In the genomic region with DNA sequence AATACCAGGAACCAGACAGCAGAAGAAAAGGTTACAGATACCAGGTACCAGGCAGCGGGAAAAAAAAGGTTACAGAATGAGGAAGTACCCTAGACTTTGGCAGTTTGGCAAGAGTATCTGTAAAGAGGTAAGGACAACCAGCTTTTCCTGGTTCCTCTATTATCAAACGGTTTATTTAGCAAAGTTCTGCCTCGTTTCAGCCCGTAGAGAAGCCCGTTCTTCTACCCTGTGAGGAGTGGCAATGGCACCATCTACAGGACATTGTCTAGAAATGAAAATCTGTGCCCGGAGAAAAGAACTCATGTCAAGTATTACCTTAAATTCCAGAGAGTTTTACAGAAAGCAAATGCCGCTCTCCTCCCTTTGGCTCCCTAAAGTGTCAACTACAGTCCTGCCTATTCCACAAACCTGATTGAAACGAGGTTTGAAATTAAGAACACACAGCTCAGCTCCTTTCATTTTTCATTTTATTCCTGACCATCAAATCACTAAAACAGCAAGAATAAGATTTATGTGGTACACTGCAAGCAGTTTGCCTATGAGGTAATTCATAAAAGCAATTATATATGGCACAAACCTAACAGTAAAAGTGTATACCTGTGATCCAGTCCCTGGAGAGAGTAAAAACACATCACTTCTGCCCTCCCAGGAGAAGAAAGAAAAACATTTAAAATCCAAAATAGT, we compare ENCODE assay signal across 8 cellular contexts.
A peak's percentile ranks its signal among the peaks of the same experiment; 100 is the strongest.
DNase-seq lines count a peak whose midpoint lies in the region; ATAC-seq, FAIRE-seq and TF ChIP-seq lines count a peak whose summit lies in the region.

No MANE protein-coding gene starts in this region.

- H3K4me3 Mint-ChIP-seq in nephron progenitor cell = no peak overlapping the region
- H3K4me3 Mint-ChIP-seq in activated naive CD8-positive, alpha-beta T cell treated with anti-CD3 and anti-CD28 coated beads for 36 hours = no peak overlapping the region

- no peak for FAIRE-seq in RCC 7860 (lab: Jason Lieb, UNC)

- peaks cover 24% of the 10 kb centered on the region for H3K9me3 Mint-ChIP-seq in nephron progenitor cell
- H3K9me3 Mint-ChIP-seq in activated naive CD8-positive, alpha-beta T cell treated with anti-CD3 and anti-CD28 coated beads for 36 hours = no peaks in the 10 kb centered on the region

- peak; percentile 2 for DNase-seq in COR-L47 (lab: John Stamatoyannopoulos, UW)
- DNase-seq in HL-60 (ENCODE audit: low read depth in 1 of 2, low spot score in 1 of 2) = peak; percentile 42 to 80
- peak; percentile 6 for DNase-seq in RCC 7860 (ENCODE audit: low spot score)
- peak; percentile 48 for DNase-seq in epithelial cell of esophagus (ENCODE audit: low read depth)
- peak; percentile 17 for DNase-seq in nephron progenitor cell
- DNase-seq in activated CD8-positive, alpha-beta memory T cell treated with anti-CD3 and anti-CD28 coated beads, Interleukin-2, amount 50 U/mL, for 48 hours = no peak
- DNase-seq in activated naive CD8-positive, alpha-beta T cell treated with anti-CD3 and anti-CD28 coated beads for 36 hours = no peak

- TF ChIP-seq CTCF in HL-60 (IDR thresholded peaks at IDR 0.05; ENCODE audit: insufficient read depth, low read length) (peak; percentile 49), epithelial cell of esophagus (IDR thresholded peaks at IDR 0.05; ENCODE audit: insufficient read depth, low read depth, low read length, missing control alignments) (peak; percentile 66), nephron progenitor cell (IDR thresholded peaks at IDR 0.05) (peak; percentile 52)

- H3K4me3 ChIP-seq in HL-60 (replicated peaks; ENCODE audit: insufficient read depth, low read length) (no peak overlapping the region), epithelial cell of esophagus (ENCODE audit: low read length) (no peak overlapping the region)

- H3K4me1 Mint-ChIP-seq in nephron progenitor cell = peaks cover 4% of the 10 kb centered on the region
- H3K4me1 Mint-ChIP-seq in activated naive CD8-positive, alpha-beta T cell treated with anti-CD3 and anti-CD28 coated beads for 36 hours = no peaks in the 10 kb centered on the region

- H3K27me3 ChIP-seq in HL-60 (ENCODE audit: insufficient read depth, poor library complexity, severe bottlenecking) = no peaks in the 10 kb centered on the region

- H3K27ac ChIP-seq in HL-60 (replicated peaks) = no peak overlapping the region

- no peaks in the 10 kb centered on the region for H3K36me3 Mint-ChIP-seq in nephron progenitor cell (ENCODE audit: low read depth)
- H3K36me3 Mint-ChIP-seq in activated naive CD8-positive, alpha-beta T cell treated with anti-CD3 and anti-CD28 coated beads for 36 hours = no peaks in the 10 kb centered on the region

- peaks cover 18% of the 10 kb centered on the region for H3K27me3 Mint-ChIP-seq in nephron progenitor cell (ENCODE audit: low read depth, poor library complexity)
- peaks cover 15% of the 10 kb centered on the region for H3K27me3 Mint-ChIP-seq in activated naive CD8-positive, alpha-beta T cell treated with anti-CD3 and anti-CD28 coated beads for 36 hours

- no peak for ATAC-seq in GM21717 (IDR thresholded peaks at IDR 0.05; ENCODE audit: unreplicated experiment)

- H3K27ac Mint-ChIP-seq in nephron progenitor cell = no peak overlapping the region
- H3K27ac Mint-ChIP-seq in activated naive CD8-positive, alpha-beta T cell treated with anti-CD3 and anti-CD28 coated beads for 36 hours = no peak overlapping the region

Comparison
In these comparisons a context has a peak if more than half of its experiments do, and no peak if none do; other contexts are left out.
1. DNase-seq: peak in COR-L47 (single experiment), HL-60 (2 of 2), RCC 7860 (single experiment), epithelial cell of esophagus (single experiment) and nephron progenitor cell (single experiment); none in activated CD8-positive, alpha-beta memory T cell treated with anti-CD3 and anti-CD28 coated beads, Interleukin-2, amount 50 U/mL, for 48 hours (single experiment) and activated naive CD8-positive, alpha-beta T cell treated with anti-CD3 and anti-CD28 coated beads for 36 hours (single experiment).
2. Peak in every context shown above with its lines, with median percentiles within 50 percentile points of each other: CTCF ChIP-seq.